In the genomic region with DNA sequence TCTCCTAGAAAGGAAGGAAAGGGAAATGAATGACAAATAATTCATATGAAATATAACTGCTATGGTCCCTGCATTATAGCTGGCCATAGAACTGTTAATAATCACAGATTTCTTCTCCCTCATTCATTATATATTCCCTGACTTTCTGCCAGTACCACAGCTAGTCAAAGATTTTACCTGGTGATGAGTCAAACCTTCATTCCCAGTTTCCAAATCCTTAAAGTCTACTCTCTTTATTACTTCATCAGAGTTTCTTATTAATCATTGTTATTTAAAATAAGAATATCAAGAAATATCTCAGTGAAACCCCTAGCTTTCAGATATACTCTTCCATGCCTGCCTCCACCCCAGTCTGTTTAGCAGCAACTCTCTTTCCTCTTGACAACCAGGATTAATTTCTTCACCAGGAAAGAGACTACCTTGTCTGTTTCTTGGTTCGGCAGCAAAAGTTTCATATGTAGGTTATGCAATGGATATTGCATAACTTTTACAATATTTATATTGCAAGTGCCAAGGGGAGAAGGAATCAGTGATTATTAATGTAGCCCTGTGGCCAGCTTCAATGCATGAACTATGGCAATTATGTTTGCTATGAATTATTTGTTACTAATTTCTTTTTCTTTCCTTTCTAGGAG, we compare ENCODE assay signal across 18 cellular contexts.
DNase-seq lines count a peak whose midpoint lies in the region; ATAC-seq and TF ChIP-seq lines count a peak whose summit lies in the region.
"Had no signal": no experiment of that assay in that cellular context is flagged by ENCODE, and none has a peak within 500 bp of the region (broad histone marks: within the 10 kb centered on the region; RNA-seq: fewer than 3 reads in every experiment).

No MANE protein-coding gene starts in this region.

- no peak for TF ChIP-seq POLR2A in spleen (IDR thresholded peaks at IDR 0.05)

- no peak overlapping the region for H3K4me2 ChIP-seq in MM.1S (ENCODE audit: low read depth, low read length)
- H3K4me2 ChIP-seq: GM23338 had no signal

- TF ChIP-seq CTCF in AG10803 (conservative IDR thresholded peaks at IDR 0.05; ENCODE audit: low read length) (no peak), cardiac fibroblast (IDR thresholded peaks at IDR 0.05; ENCODE audit: low read depth, low read length) (no peak), fibroblast of villous mesenchyme (IDR thresholded peaks at IDR 0.05; ENCODE audit: insufficient read depth, low read depth, low read length) (no peak), MM.1S (IDR thresholded peaks at IDR 0.05; ENCODE audit: low read length) (no peak), spleen (IDR thresholded peaks at IDR 0.05 in 8 of 11, conservative IDR thresholded peaks at IDR 0.05 in 3 of 11) (no peak)

- H3K36me3 ChIP-seq in MM.1S (replicated peaks; ENCODE audit: insufficient read depth, low read length) (no peaks in the 10 kb centered on the region), spleen (no peaks in the 10 kb centered on the region)
- H3K36me3 ChIP-seq: SJSA1 had no signal

- no peak for ATAC-seq in HG03280 (IDR thresholded peaks at IDR 0.05; ENCODE audit: unreplicated experiment)
- ATAC-seq: GM23338, K562 had no signal

- H3K9ac ChIP-seq in MM.1S (ENCODE audit: low read length): no peak overlapping the region

- 44 to 78% (median 65%) methylated on average over 1 of the region's 1 CpG for WGBS in spleen, 5 donors

- DNase-seq in AG10803 (ENCODE audit: low read depth): peak; percentile 35
- peak; percentile 60 for DNase-seq in NCI-H226
- DNase-seq in cardiac fibroblast (ENCODE audit: low read depth in 2 of 2): peak; percentile 26 to 40
- peak; percentile 14 for DNase-seq in fibroblast of villous mesenchyme (ENCODE audit: low read depth)
- no peak for DNase-seq in MM.1S
- no peak for DNase-seq in spleen
- no peak for DNase-seq in amniotic stem cell (lab: John Stamatoyannopoulos, UW)
- DNase-seq: AML-193; CD4-positive, CD25-positive, alpha-beta regulatory T cell; DMS79; GDM1; NCI-H1417; NCI-H2029 treated with DMSO at 0.1 percent for 48 hours; NCI-H524 treated with DMSO at 0.1 percent for 48 hours had no signal

- H3K9me2 ChIP-seq in MM.1S (replicated peaks; ENCODE audit: insufficient read depth, low read length): no peaks in the 10 kb centered on the region

- H3K9me3 ChIP-seq in MM.1S (replicated peaks; ENCODE audit: insufficient read depth, low read length) (no peaks in the 10 kb centered on the region), spleen (no peaks in the 10 kb centered on the region)

- intact Hi-C loops in spleen (cut with DNase I; ENCODE audit: low total_unique reads): no loop called here

- H3K4me1 ChIP-seq in MM.1S (ENCODE audit: low read length) (no peaks in the 10 kb centered on the region), spleen (no peaks in the 10 kb centered on the region)

- no peaks in the 10 kb centered on the region for H3K27me3 ChIP-seq in MM.1S (replicated peaks; ENCODE audit: insufficient read depth, low read length)
- no peaks in the 10 kb centered on the region for H3K27me3 ChIP-seq in spleen (replicated peaks in 1 of 7)
- H3K27me3 ChIP-seq: SJSA1 had no signal

- no peak overlapping the region for H2AFZ ChIP-seq in MM.1S (ENCODE audit: low read length)
- H2AFZ ChIP-seq: GM23338 had no signal

- H3F3A ChIP-seq in MM.1S (ENCODE audit: insufficient read depth, low read length): no peaks in the 10 kb centered on the region

- no peaks in the 10 kb centered on the region for H3K79me2 ChIP-seq in MM.1S (ENCODE audit: low read length)

- no peak overlapping the region for H3K27ac ChIP-seq in MM.1S (ENCODE audit: low read length)
- no peak overlapping the region for H3K27ac ChIP-seq in spleen
- H3K27ac ChIP-seq: SJSA1 had no signal

- H4K20me1 ChIP-seq in MM.1S (ENCODE audit: insufficient read depth, low read length): no peaks in the 10 kb centered on the region

- H3K4me3 ChIP-seq in AG10803 (ENCODE audit: low read length) (no peak overlapping the region), cardiac fibroblast (replicated peaks in 1 of 2; ENCODE audit: low read depth in 2 of 2, low read length in 2 of 2) (no peak overlapping the region), fibroblast of villous mesenchyme (ENCODE audit: low read depth, low read length) (no peak overlapping the region), MM.1S (ENCODE audit: low read length) (no peak overlapping the region), spleen (no peak overlapping the region)
- H3K4me3 ChIP-seq: GM23338, K562, SJSA1 had no signal

Comparison
In these comparisons a context has a peak if more than half of its experiments do, and no peak if none do; other contexts are left out.
1. DNase-seq: peak in AG10803 (single experiment), NCI-H226 (single experiment), cardiac fibroblast (2 of 2) and fibroblast of villous mesenchyme (single experiment); none in MM.1S (single experiment), spleen (single experiment) and amniotic stem cell (single experiment).